In the genomic region with DNA sequence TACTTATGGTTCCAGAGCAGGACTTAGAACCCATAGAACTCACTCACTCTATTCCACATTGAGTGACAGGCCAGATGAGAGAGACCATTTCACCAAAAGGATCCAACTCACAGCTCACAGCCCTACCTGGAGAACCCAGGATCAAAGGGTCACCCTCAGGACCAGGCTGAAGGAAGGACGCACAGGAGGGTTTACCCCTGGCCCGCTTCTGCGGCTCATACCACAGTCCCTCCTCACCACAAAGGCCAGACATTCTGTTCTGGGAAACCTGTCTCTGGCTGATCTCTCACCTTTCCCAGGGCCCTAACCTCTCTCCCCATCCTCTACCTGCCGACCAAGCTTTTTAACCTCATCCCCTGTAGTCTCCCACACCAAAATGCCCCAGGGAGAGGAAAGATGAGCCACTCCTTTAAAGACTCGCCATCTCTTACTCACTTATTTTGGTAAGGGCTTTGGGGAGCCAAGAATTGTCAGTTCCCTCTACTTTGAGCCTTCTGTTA, we compare ENCODE assay signal across 15 cellular contexts. TPM values are rescaled to one million over a fixed set of nuclear protein-coding genes. Genes with fewer than 3 reads are reported as not detected.
DNase-seq lines count a peak whose midpoint lies in the region; ATAC-seq and TF ChIP-seq lines count a peak whose summit lies in the region.
"Had no signal": no experiment of that assay in that cellular context is flagged by ENCODE, and none has a peak within 500 bp of the region (broad histone marks: within the 10 kb centered on the region; RNA-seq: fewer than 3 reads in every experiment).

No MANE protein-coding gene starts in this region.

- peaks cover 55% of the 10 kb centered on the region for H3K4me1 Mint-ChIP-seq in activated naive CD4-positive, alpha-beta T cell treated with anti-CD3 and anti-CD28 coated beads, Interleukin-2, amount 10 ng/mL, durations not matched to agents 7 days and 5 days
- H3K4me1 Mint-ChIP-seq in chondrocyte (ENCODE audit: low read depth) = peaks cover 32% of the 10 kb centered on the region
- peaks cover 52% of the 10 kb centered on the region for H3K4me1 Mint-ChIP-seq in stimulated activated memory B cell treated with anti-CD40 and anti-IgM and Interleukin-4, amounts not matched to agents 10 μg/mL and 1 μg/mL and 100 μg/mL, for 72 hours

- TF ChIP-seq CTCF in chondrocyte (IDR thresholded peaks at IDR 0.05) = no peak

- peak overlapping the region; percentile 67 for H3K27ac Mint-ChIP-seq in activated naive CD4-positive, alpha-beta T cell treated with anti-CD3 and anti-CD28 coated beads, Interleukin-2, amount 10 ng/mL, durations not matched to agents 7 days and 5 days
- peak overlapping the region; percentile 0 for H3K27ac Mint-ChIP-seq in chondrocyte (ENCODE audit: unreplicated experiment)
- H3K27ac Mint-ChIP-seq in stimulated activated memory B cell treated with anti-CD40 and anti-IgM and Interleukin-4, amounts not matched to agents 10 μg/mL and 1 μg/mL and 100 μg/mL, for 72 hours = peak overlapping the region; percentile 92
- H3K27ac Mint-ChIP-seq: progenitor cell of endocrine pancreas had no signal

- H3K4me3 Mint-ChIP-seq in activated naive CD4-positive, alpha-beta T cell treated with anti-CD3 and anti-CD28 coated beads, Interleukin-2, amount 10 ng/mL, durations not matched to agents 7 days and 5 days = peak overlapping the region; percentile 41
- no peak overlapping the region for H3K4me3 Mint-ChIP-seq in chondrocyte (ENCODE audit: unreplicated experiment)
- no peak overlapping the region for H3K4me3 Mint-ChIP-seq in stimulated activated memory B cell treated with anti-CD40 and anti-IgM and Interleukin-4, amounts not matched to agents 10 μg/mL and 1 μg/mL and 100 μg/mL, for 72 hours

- ATAC-seq in stimulated activated memory B cell treated with anti-CD40 and anti-IgM and Interleukin-4, amounts not matched to agents 10 μg/mL and 1 μg/mL and 100 μg/mL, for 72 hours = no peak
- ATAC-seq: heart right ventricle, left lung had no signal

- DNase-seq in activated naive CD4-positive, alpha-beta T cell treated with anti-CD3 and anti-CD28 coated beads, Interleukin-2, amount 10 ng/mL, durations not matched to agents 7 days and 5 days = no peak
- DNase-seq in activated naive CD4-positive, alpha-beta T cell treated with anti-CD3 and anti-CD28 coated beads, Interleukin-2, amount 50 U/mL, for 16 hours = no peak
- peak; percentile 65 for DNase-seq in RKO (ENCODE audit: low spot score)
- no peak for DNase-seq in chondrocyte (ENCODE audit: low spot score)
- DNase-seq in NCI-H510A (lab: John Stamatoyannopoulos, UW) = no peak
- DNase-seq in occipital lobe (lab: John Stamatoyannopoulos, UW) = no peak
- no peak for DNase-seq in NCI-H1092 (lab: John Stamatoyannopoulos, UW)
- DNase-seq: BE2C; EL; heart right ventricle; stimulated activated CD8-positive, alpha-beta memory T cell treated with anti-CD3 and anti-CD28 coated beads, Interleukin-4, amount 100 ng/mL, for 48 hours had no signal

- peaks cover 12% of the 10 kb centered on the region for H3K27me3 Mint-ChIP-seq in activated naive CD4-positive, alpha-beta T cell treated with anti-CD3 and anti-CD28 coated beads, Interleukin-2, amount 10 ng/mL, durations not matched to agents 7 days and 5 days
- H3K27me3 Mint-ChIP-seq in chondrocyte (ENCODE audit: low read depth) = no peaks in the 10 kb centered on the region
- H3K27me3 Mint-ChIP-seq in stimulated activated memory B cell treated with anti-CD40 and anti-IgM and Interleukin-4, amounts not matched to agents 10 μg/mL and 1 μg/mL and 100 μg/mL, for 72 hours = no peaks in the 10 kb centered on the region

- CTCF ChIA-PET in activated naive CD4-positive, alpha-beta T cell treated with anti-CD3 and anti-CD28 coated beads, Interleukin-2, amount 10 ng/mL, durations not matched to agents 7 days and 5 days (lab: Charles Lee) = interaction anchor here (1.0 to 10.5 kb wide), 2 partner anchors 8 to 11 kb away, joined by 3 to 142 read pairs; partner anchors contain the start of genes CCDC85B and FIBP

- peaks cover 6% of the 10 kb centered on the region for H3K36me3 Mint-ChIP-seq in activated naive CD4-positive, alpha-beta T cell treated with anti-CD3 and anti-CD28 coated beads, Interleukin-2, amount 10 ng/mL, durations not matched to agents 7 days and 5 days
- peaks cover 3% of the 10 kb centered on the region for H3K36me3 Mint-ChIP-seq in chondrocyte (ENCODE audit: low read depth)
- no peaks in the 10 kb centered on the region for H3K36me3 Mint-ChIP-seq in stimulated activated memory B cell treated with anti-CD40 and anti-IgM and Interleukin-4, amounts not matched to agents 10 μg/mL and 1 μg/mL and 100 μg/mL, for 72 hours
- H3K36me3 Mint-ChIP-seq: brain had no signal

- no peaks in the 10 kb centered on the region for H3K9me3 Mint-ChIP-seq in activated naive CD4-positive, alpha-beta T cell treated with anti-CD3 and anti-CD28 coated beads, Interleukin-2, amount 10 ng/mL, durations not matched to agents 7 days and 5 days
- H3K9me3 Mint-ChIP-seq in chondrocyte (ENCODE audit: low read depth) = no peaks in the 10 kb centered on the region
- H3K9me3 Mint-ChIP-seq in stimulated activated memory B cell treated with anti-CD40 and anti-IgM and Interleukin-4, amounts not matched to agents 10 μg/mL and 1 μg/mL and 100 μg/mL, for 72 hours = no peaks in the 10 kb centered on the region

RNA-seq across cellular contexts. Expression of gene FOSL1, which starts 4.7 kb away (rescaled TPM):
- 5.8 to 12.3 TPM (median 7.5 TPM) in 3 replicates for total RNA-seq in chondrocyte
- not detected for total RNA-seq in occipital lobe

RNA-seq across cellular contexts. Expression of gene CCDC85B, which starts 5.1 kb away (rescaled TPM):
- total RNA-seq in chondrocyte = 23.4 to 31.6 TPM (median 26.6 TPM) in 3 replicates
- total RNA-seq in occipital lobe = 14.0 TPM

RNA-seq across cellular contexts. Expression of gene FIBP, which starts 7.3 kb away (rescaled TPM):
- 82.7 to 100 TPM (median 83.5 TPM) in 3 replicates for total RNA-seq in chondrocyte
- total RNA-seq in occipital lobe = 107 TPM

RNA-seq across cellular contexts. Expression of gene CTSW, which starts 15.9 kb away (rescaled TPM):
- not detected in 3 replicates for total RNA-seq in chondrocyte
- total RNA-seq in occipital lobe = not detected
- total RNA-seq: progenitor cell of endocrine pancreas had no signal

RNA-seq across cellular contexts. Expression of gene EFEMP2, which starts 22.9 kb away (rescaled TPM):
- total RNA-seq in chondrocyte (174 to 310 TPM (median 290 TPM) in 3 replicates), occipital lobe (13.3 TPM)

Comparison
In these comparisons a context has a peak if more than half of its experiments do, and no peak if none do; other contexts are left out.
1. H3K27ac Mint-ChIP-seq: peak in every context shown above with its lines; median percentile 92 in stimulated activated memory B cell treated with anti-CD40 and anti-IgM and Interleukin-4, amounts not matched to agents 10 μg/mL and 1 μg/mL and 100 μg/mL, for 72 hours; 67 in activated naive CD4-positive, alpha-beta T cell treated with anti-CD3 and anti-CD28 coated beads, Interleukin-2, amount 10 ng/mL, durations not matched to agents 7 days and 5 days; 0 in chondrocyte.